In genomic region chr7:155509025-155509724, GRCh38 we compare ENCODE assay signal across 13 cellular contexts. TPM values are rescaled to one million over a fixed set of nuclear protein-coding genes. Genes with fewer than 3 reads are reported as not detected.
A peak's percentile ranks its signal among the peaks of the same experiment; 100 is the strongest.
DNase-seq lines count a peak whose midpoint lies in the region; ATAC-seq and TF ChIP-seq lines count a peak whose summit lies in the region.
"Had no signal": no experiment of that assay in that cellular context is flagged by ENCODE, and none has a peak within 500 bp of the region (broad histone marks: within the 10 kb centered on the region; RNA-seq: fewer than 3 reads in every experiment).

No MANE protein-coding gene starts in this region.

- no peaks in the 10 kb centered on the region for H3K9me3 ChIP-seq in neutrophil
- H3K9me3 ChIP-seq: body of pancreas had no signal

- peaks cover 3 to 11% of the 10 kb centered on the region in 2 experiments for H3K4me1 ChIP-seq in neutrophil (ENCODE audit: control insufficient read depth in 1 of 2, insufficient read depth in 1 of 2, low read depth in 1 of 2, low read length in 1 of 2)

- peaks cover 45% of the 10 kb centered on the region for H3K4me1 Mint-ChIP-seq in endothelial cell (ENCODE audit: unreplicated experiment)

- H3K36me3 Mint-ChIP-seq in endothelial cell (ENCODE audit: low read depth, unreplicated experiment), result no peaks in the 10 kb centered on the region

- H3K27ac ChIP-seq in neutrophil, result no peak overlapping the region
- H3K27ac ChIP-seq: body of pancreas had no signal

- no peaks in the 10 kb centered on the region for H3K36me3 ChIP-seq in neutrophil

- TF ChIP-seq CTCF in endothelial cell (IDR thresholded peaks at IDR 0.05; ENCODE audit: unreplicated experiment) (no peak), neutrophil (IDR thresholded peaks at IDR 0.05) (no peak)

- H3K9me3 Mint-ChIP-seq in endothelial cell (ENCODE audit: unreplicated experiment), result no peaks in the 10 kb centered on the region

- H3K27ac Mint-ChIP-seq in endothelial cell (ENCODE audit: unreplicated experiment), result no peak overlapping the region

- DNase-seq in G401 (ENCODE audit: low spot score) (peak; percentile 87), NCI-H1092 treated with DMSO at 0.1 percent for 48 hours (lab: John Stamatoyannopoulos, UW) (peak; percentile 75), endothelial cell (ENCODE audit: low spot score) (no peak), T-helper 9 cell (no peak)
- DNase-seq in central memory CD4-positive, alpha-beta T cell, result no peak
- DNase-seq: DMS153, NCI-H1105 treated with DMSO at 0.1 percent for 48 hours, NCI-H774, nucleus accumbens had no signal

- in situ Hi-C loops in G401 (cut with HindIII; ENCODE audit: low sequenced_read_pairs), result no loop called here

- H3K27me3 ChIP-seq in neutrophil, result peaks cover 100% of the 10 kb centered on the region

- peak overlapping the region; percentile 29 to 34 for H3K4me3 ChIP-seq in neutrophil (ENCODE audit: low read depth in 1 of 2, low read length in 1 of 2)

- H3K4me3 Mint-ChIP-seq in endothelial cell (ENCODE audit: unreplicated experiment), result peak overlapping the region; percentile 87

- ATAC-seq in GM19324 (IDR thresholded peaks at IDR 0.05; ENCODE audit: low FRiP score, unreplicated experiment), result no peak
- ATAC-seq: body of pancreas had no signal

- peaks cover 22% of the 10 kb centered on the region for H3K27me3 Mint-ChIP-seq in endothelial cell (ENCODE audit: unreplicated experiment)

RNA-seq across cellular contexts. Expression of gene CNPY1, which starts 37.2 kb away (rescaled TPM):
- not detected in 2 replicates for total RNA-seq in G401 (2014; rRNA removed; shearing (Covaris generic))
- not detected for total RNA-seq in endothelial cell (ENCODE audit: unreplicated experiment)
- total RNA-seq: body of pancreas, epithelial cell of proximal tubule had no signal

RNA-seq across cellular contexts. Expression of gene EN2, which starts 51.2 kb away (rescaled TPM):
- not detected in 2 replicates for total RNA-seq in G401 (2014; rRNA removed; shearing (Covaris generic))
- 2.1 TPM for total RNA-seq in endothelial cell (ENCODE audit: unreplicated experiment)
- total RNA-seq: body of pancreas, epithelial cell of proximal tubule had no signal

Comparison
In these comparisons a context has a peak if more than half of its experiments do, and no peak if none do; other contexts are left out.
1. DNase-seq: peak in G401 (single experiment) and NCI-H1092 treated with DMSO at 0.1 percent for 48 hours (single experiment); none in endothelial cell (single experiment), central memory CD4-positive, alpha-beta T cell (single experiment) and T-helper 9 cell (single experiment).